In genomic region chr17:46044286-46044928, GRCh38 we compare ENCODE assay signal across 1 cellular context.
TF ChIP-seq lines count a peak whose summit lies in the region.

No MANE protein-coding gene starts in this region.

TF ChIP-seq in K562, 482 proteins besides CTCF, POLR2A, EP300 and RAD21 (continued from another document):
- peak; percentile 48; the same call in 1 of the 2 replicates for TF ChIP-seq RB1 (IDR thresholded peaks at IDR 0.05; ENCODE audit: low read depth)
- TF ChIP-seq RBM25 (IDR thresholded peaks at IDR 0.05; ENCODE audit: low read depth, low read length, severe bottlenecking) = no peak
- TF ChIP-seq ETV6 (IDR thresholded peaks at IDR 0.05; ENCODE audit: borderline replicate concordance in 1 of 2, low read depth in 2 of 2, low read length in 1 of 2) = 0 out of 4 replicates have a peak, but pooled peaks of 1 of the 2 experiments have one; percentile 21
- TF ChIP-seq ETV6 (CRISPR knock-in tag; IDR thresholded peaks at IDR 0.05; ENCODE audit: borderline replicate concordance) = no peak
- TF ChIP-seq KDM1A (IDR thresholded peaks at IDR 0.05) = no peak
- 0 out of 2 replicates have a peak, but pooled peaks have one; percentile 14 for TF ChIP-seq ARID1B (IDR thresholded peaks at IDR 0.05)
- 0 out of 2 replicates have a peak, but pooled peaks have one; percentile 16 for TF ChIP-seq VEZF1 (CRISPR knock-in tag; IDR thresholded peaks at IDR 0.05)
- no peak for TF ChIP-seq SIN3A (IDR thresholded peaks at IDR 0.05; ENCODE audit: borderline replicate concordance in 2 of 2, control insufficient read depth in 1 of 2, low read depth in 2 of 2, low read length in 2 of 2)
- TF ChIP-seq MTA3 (IDR thresholded peaks at IDR 0.05; ENCODE audit: borderline replicate concordance) = 0 out of 2 replicates have a peak, but pooled peaks have one; percentile 33
- TF ChIP-seq DEAF1 (CRISPR knock-in tag; IDR thresholded peaks at IDR 0.05) = peak; percentile 42; the same call in 1 of the 2 replicates
- TF ChIP-seq SPI1 (IDR thresholded peaks at IDR 0.05; ENCODE audit: borderline replicate concordance, low read depth, low read length) = no peak
- TF ChIP-seq ZNF76 (CRISPR knock-in tag; IDR thresholded peaks at IDR 0.05; ENCODE audit: borderline replicate concordance) = no peak
- no peak for TF ChIP-seq ZBTB34 (CRISPR knock-in tag; IDR thresholded peaks at IDR 0.05)
- no peak for TF ChIP-seq ZNF232 (CRISPR knock-in tag; IDR thresholded peaks at IDR 0.05)
- peak in 1 of 2 experiments; percentile 55; a peak in 2 of 4 replicates for TF ChIP-seq MAZ (CRISPR knock-in tag; conservative IDR thresholded peaks at IDR 0.05 in 1 of 2, IDR thresholded peaks at IDR 0.05 in 1 of 2)
- TF ChIP-seq ZNF511 (CRISPR knock-in tag; IDR thresholded peaks at IDR 0.05) = no peak
- 0 out of 2 replicates have a peak, but pooled peaks have one; percentile 2 for TF ChIP-seq LEF1 (IDR thresholded peaks at IDR 0.05)
- TF ChIP-seq E4F1 (CRISPR knock-in tag; IDR thresholded peaks at IDR 0.05; ENCODE audit: borderline replicate concordance) = no peak
- no peak for TF ChIP-seq CHAMP1 (IDR thresholded peaks at IDR 0.05)
- peak; percentile 82; the same call in 1 of the 2 replicates for TF ChIP-seq ARID3A (IDR thresholded peaks at IDR 0.05; ENCODE audit: borderline replicate concordance, low read depth, low read length)
- TF ChIP-seq ELF1 (tag; IDR thresholded peaks at IDR 0.05) = peak; percentile 60; the same call in 1 of the 2 replicates
- no peak for TF ChIP-seq ZNF408 (CRISPR knock-in tag; IDR thresholded peaks at IDR 0.05; ENCODE audit: low read depth)
- no peak for TF ChIP-seq RBM14 (IDR thresholded peaks at IDR 0.05; ENCODE audit: borderline replicate concordance, insufficient read depth, low read depth, low read length)
